Comparison of ENCODE assay signal across 8 cellular contexts in genomic region chr4:110518889-110519490, GRCh38. TPM values are rescaled to one million over a fixed set of nuclear protein-coding genes. Genes with fewer than 3 reads are reported as not detected.
DNase-seq lines count a peak whose midpoint lies in the region; ATAC-seq and TF ChIP-seq lines count a peak whose summit lies in the region.

No MANE protein-coding gene starts in this region.

- H3K27me3 ChIP-seq in parathyroid adenoma (ENCODE audit: control insufficient read depth, insufficient read depth, low read length) (no peaks in the 10 kb centered on the region), ovary (no peaks in the 10 kb centered on the region)

- DNase-seq in AG08395 (ENCODE audit: low spot score) = peak; percentile 24
- DNase-seq in GM03348 (ENCODE audit: low spot score) = peak; percentile 21
- peak; percentile 43 for DNase-seq in RKO (ENCODE audit: low spot score)
- peak; percentile 13 for DNase-seq in effector CD4-positive, alpha-beta T cell
- DNase-seq in T-helper 2 cell treated with Interferon-gamma antibody and Interleukin-4, amounts not matched to agents 5 μg/mL and 100 μg/mL, for 36 hours (ENCODE audit: low spot score) = no peak
- no peak for DNase-seq in ovary

- no peak overlapping the region for H2AFZ ChIP-seq in parathyroid adenoma

- no peak overlapping the region for H3K9ac ChIP-seq in parathyroid adenoma

- H3K9me3 ChIP-seq in parathyroid adenoma (ENCODE audit: control insufficient read depth, low read length) = no peaks in the 10 kb centered on the region
- H3K9me3 ChIP-seq in ovary = no peaks in the 10 kb centered on the region

- no peaks in the 10 kb centered on the region for H3K4me1 ChIP-seq in parathyroid adenoma
- no peaks in the 10 kb centered on the region for H3K4me1 ChIP-seq in ovary (ENCODE audit: insufficient read depth)

- TF ChIP-seq CTCF in parathyroid adenoma (IDR thresholded peaks at IDR 0.05) (peak; percentile 54), ovary (IDR thresholded peaks at IDR 0.05) (no peak)

- no peak overlapping the region for H3K4me2 ChIP-seq in parathyroid adenoma (ENCODE audit: low read length)

- ATAC-seq in GM18520 (IDR thresholded peaks at IDR 0.05; ENCODE audit: unreplicated experiment) = no peak

- H3K27ac ChIP-seq in parathyroid adenoma (no peak overlapping the region), ovary (no peak overlapping the region)

- TF ChIP-seq POLR2A in ovary (IDR thresholded peaks at IDR 0.05) = no peak

- WGBS in ovary, 3 donors = 89 to 91% (median 91%) methylated on average over 2 of the region's 2 CpGs

- intact Hi-C loops in ovary (cut with DNase I) = loop anchor here in 3 of 4 donors (5.0 kb wide), 2 partner anchors 307 to 522 kb away; no protein-coding TSS in a partner anchor

- no peak overlapping the region for H3K4me3 Mint-ChIP-seq in T-helper 2 cell treated with Interferon-gamma antibody and Interleukin-4, amounts not matched to agents 5 μg/mL and 100 μg/mL, for 36 hours

- no peaks in the 10 kb centered on the region for H3K36me3 Mint-ChIP-seq in T-helper 2 cell treated with Interferon-gamma antibody and Interleukin-4, amounts not matched to agents 5 μg/mL and 100 μg/mL, for 36 hours (ENCODE audit: low read depth)

- H3K4me3 ChIP-seq in parathyroid adenoma (ENCODE audit: low read depth, low read length) (no peak overlapping the region), ovary (no peak overlapping the region)

- peaks cover 12% of the 10 kb centered on the region for H3K27me3 Mint-ChIP-seq in T-helper 2 cell treated with Interferon-gamma antibody and Interleukin-4, amounts not matched to agents 5 μg/mL and 100 μg/mL, for 36 hours (ENCODE audit: low read depth)

- H3K27ac Mint-ChIP-seq in T-helper 2 cell treated with Interferon-gamma antibody and Interleukin-4, amounts not matched to agents 5 μg/mL and 100 μg/mL, for 36 hours = no peak overlapping the region

- no peaks in the 10 kb centered on the region for H3K9me3 Mint-ChIP-seq in T-helper 2 cell treated with Interferon-gamma antibody and Interleukin-4, amounts not matched to agents 5 μg/mL and 100 μg/mL, for 36 hours

- no peaks in the 10 kb centered on the region for H3K79me2 ChIP-seq in parathyroid adenoma

- no peak for TF ChIP-seq EP300 in ovary (IDR thresholded peaks at IDR 0.05)

- peaks cover 9% of the 10 kb centered on the region for H3K4me1 Mint-ChIP-seq in T-helper 2 cell treated with Interferon-gamma antibody and Interleukin-4, amounts not matched to agents 5 μg/mL and 100 μg/mL, for 36 hours (ENCODE audit: low read depth)

- H3K36me3 ChIP-seq in parathyroid adenoma (ENCODE audit: control insufficient read depth, insufficient read depth, low read length) (no peaks in the 10 kb centered on the region), ovary (no peaks in the 10 kb centered on the region)

RNA-seq across cellular contexts. Expression of gene ENPEP, which starts 43.0 kb away (rescaled TPM):
- total RNA-seq in ovary = 1 to 10 TPM in 6 of 7 donors, under 1 TPM in 1; 0.91 to 3.6 (median 2.2) TPM
- polyA plus RNA-seq in ovary = 1 to 10 TPM; 1.5 to 4.7 TPM

Comparison
In these comparisons a context has a peak if more than half of its experiments do, and no peak if none do; other contexts are left out.
1. DNase-seq: peak in AG08395 (single experiment), GM03348 (single experiment), RKO (single experiment) and effector CD4-positive, alpha-beta T cell (single experiment); none in T-helper 2 cell treated with Interferon-gamma antibody and Interleukin-4, amounts not matched to agents 5 μg/mL and 100 μg/mL, for 36 hours (single experiment) and ovary (0 of 5).